8 cellular contexts compared by ENCODE assay signal in the genomic region with DNA sequence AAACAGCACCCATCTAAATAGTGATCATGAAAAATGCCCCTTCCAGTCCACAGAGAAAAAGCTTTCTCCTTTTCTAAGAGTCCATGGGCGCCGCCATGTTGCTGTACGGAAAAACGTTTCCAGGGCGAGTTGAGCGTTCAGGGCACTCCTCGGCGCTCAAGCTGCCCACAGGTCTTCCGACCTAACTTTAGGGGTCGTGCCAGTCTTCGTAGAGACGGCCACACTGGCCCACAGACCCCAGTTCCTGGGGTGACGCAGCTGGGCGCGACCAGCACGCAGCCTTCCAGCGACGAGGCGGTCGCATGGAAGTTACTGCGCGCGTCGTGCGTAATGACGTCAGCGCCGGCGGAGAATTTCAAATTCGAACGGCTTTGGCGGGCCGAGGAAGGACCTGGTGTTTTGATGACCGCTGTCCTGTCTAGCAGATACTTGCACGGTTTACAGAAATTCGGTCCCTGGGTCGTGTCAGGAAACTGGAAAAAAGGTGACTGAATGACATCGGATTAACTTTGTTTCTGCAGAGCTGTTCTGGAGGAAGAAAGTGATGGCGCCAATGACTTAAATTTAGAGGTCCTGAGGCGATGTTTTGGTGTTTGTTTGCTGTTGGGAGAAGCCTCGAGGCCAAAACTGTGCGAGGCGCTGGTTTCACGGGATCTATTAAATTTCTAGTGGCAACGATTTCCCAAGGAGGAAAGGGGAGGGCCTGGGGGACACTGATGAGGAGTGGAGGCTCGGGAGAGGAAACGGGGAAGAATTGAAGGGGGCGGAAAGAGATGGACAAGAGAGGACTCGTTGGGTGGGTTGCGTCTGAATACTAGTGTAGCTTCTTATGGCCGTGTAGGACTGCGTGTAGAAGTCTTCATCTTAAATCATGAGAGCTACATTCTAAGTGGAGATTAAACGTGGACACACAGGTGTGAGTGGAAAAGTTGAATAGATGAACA. TPM values are rescaled to one million over a fixed set of nuclear protein-coding genes. Genes with fewer than 3 reads are reported as not detected.
A peak's percentile ranks its signal among the peaks of the same experiment; 100 is the strongest.
DNase-seq lines count a peak whose midpoint lies in the region; ATAC-seq, FAIRE-seq and TF ChIP-seq lines count a peak whose summit lies in the region.

A gene with protein sequence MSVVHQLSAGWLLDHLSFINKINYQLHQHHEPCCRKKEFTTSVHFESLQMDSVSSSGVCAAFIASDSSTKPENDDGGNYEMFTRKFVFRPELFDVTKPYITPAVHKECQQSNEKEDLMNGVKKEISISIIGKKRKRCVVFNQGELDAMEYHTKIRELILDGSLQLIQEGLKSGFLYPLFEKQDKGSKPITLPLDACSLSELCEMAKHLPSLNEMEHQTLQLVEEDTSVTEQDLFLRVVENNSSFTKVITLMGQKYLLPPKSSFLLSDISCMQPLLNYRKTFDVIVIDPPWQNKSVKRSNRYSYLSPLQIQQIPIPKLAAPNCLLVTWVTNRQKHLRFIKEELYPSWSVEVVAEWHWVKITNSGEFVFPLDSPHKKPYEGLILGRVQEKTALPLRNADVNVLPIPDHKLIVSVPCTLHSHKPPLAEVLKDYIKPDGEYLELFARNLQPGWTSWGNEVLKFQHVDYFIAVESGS (minus strand): TSS at position 306 of the 944 bp plus-strand sequence. CDS start 4,289 bp downstream, outside the sequence.
A gene (plus strand): TSS at position 358 of the 944 bp plus-strand sequence. CDS start 1,429 bp downstream, outside the sequence.

- peak within 1 kb of the TSS; percentile 91 to 94 for H3K9ac ChIP-seq in liver (ENCODE audit: low read depth in 1 of 2, low read length in 2 of 2)

- peaks cover 3 to 17% (median 15%) of the 10 kb centered on the region in 4 donors for H3K4me1 ChIP-seq in liver (ENCODE audit: control insufficient read depth in 4 of 4, insufficient read depth in 4 of 4, low read length in 3 of 4)

- peak within 1 kb of the TSS; percentile 98 for H3K27ac ChIP-seq in liver (ENCODE audit: low read depth in 1 of 2, low read length in 2 of 2)

- TF ChIP-seq CTCF in liver (IDR thresholded peaks at IDR 0.05; ENCODE audit: low read depth, low read length, missing input control): no peak

- DNase-seq in C1 segment of cervical spinal cord (lab: John Stamatoyannopoulos, UW) (peak; percentile 30 to 92 (median 82)), GM19239 (ENCODE audit: insufficient read length, low spot score) (peak; percentile 43), NCI-H748 (lab: John Stamatoyannopoulos, UW; ENCODE audit: unreplicated experiment) (peak; percentile 95), dermis blood vessel endothelial cell (peak; percentile 95)
- DNase-seq in activated CD4-positive, alpha-beta T cell treated with anti-CD3 and anti-CD28 coated beads, Interleukin-2, amount 50 U/mL, for 4 hours: peak; percentile 75
- DNase-seq in stimulated activated CD4-positive, alpha-beta T cell treated with anti-CD3 and anti-CD28 coated beads, Interleukin-4, amount 100 ng/mL, for 1 hour: peak; percentile 83

- peak in 1 of 2 donors; percentile 18 for TF ChIP-seq RAD21 in liver (IDR thresholded peaks at IDR 0.05)

- H3K27me3 ChIP-seq in liver (ENCODE audit: control insufficient read depth in 4 of 4, insufficient read depth in 4 of 4, low read length in 3 of 4): no peaks in the 10 kb centered on the region

- H3K9me3 ChIP-seq in liver (ENCODE audit: control insufficient read depth in 4 of 4, low read length in 3 of 4): no peaks in the 10 kb centered on the region

- H3K36me3 ChIP-seq in liver (ENCODE audit: control insufficient read depth in 4 of 4, insufficient read depth in 3 of 4, low read depth in 1 of 4, low read length in 3 of 4): peaks cover 0 to 5% (median 0%) of the 10 kb centered on the region in 4 donors

- ATAC-seq in HG03442 (IDR thresholded peaks at IDR 0.05; ENCODE audit: unreplicated experiment): peak; percentile 76

- peak; percentile 96 for FAIRE-seq in GM19239 (lab: Jason Lieb, UNC)

- WGBS in liver: under 1% methylated on average over 53 of the region's 53 CpGs

- H3K4me3 ChIP-seq in liver (ENCODE audit: low read depth in 1 of 3, low read length in 3 of 3): peak within 1 kb of the TSS; percentile 76 to 85 (median 85)

TF ChIP-seq in liver, 16 proteins besides CTCF, POLR2A, EP300 and RAD21:
- TF ChIP-seq NR2F2 (IDR thresholded peaks at IDR 0.05) (peak; percentile 16), HNF4A (conservative IDR thresholded peaks at IDR 0.05) (no peak), YY1 (IDR thresholded peaks at IDR 0.05) (peak; percentile 100), JUND (IDR thresholded peaks at IDR 0.05) (peak; percentile 24 to 27), GABPA (IDR thresholded peaks at IDR 0.05 in 1 of 2, conservative IDR thresholded peaks at IDR 0.05 in 1 of 2) (peak in 1 of 2 donors; percentile 73), EGR1 (IDR thresholded peaks at IDR 0.05; ENCODE audit: low read depth in 2 of 2) (no peak)
- TF ChIP-seq, protein P1, sequence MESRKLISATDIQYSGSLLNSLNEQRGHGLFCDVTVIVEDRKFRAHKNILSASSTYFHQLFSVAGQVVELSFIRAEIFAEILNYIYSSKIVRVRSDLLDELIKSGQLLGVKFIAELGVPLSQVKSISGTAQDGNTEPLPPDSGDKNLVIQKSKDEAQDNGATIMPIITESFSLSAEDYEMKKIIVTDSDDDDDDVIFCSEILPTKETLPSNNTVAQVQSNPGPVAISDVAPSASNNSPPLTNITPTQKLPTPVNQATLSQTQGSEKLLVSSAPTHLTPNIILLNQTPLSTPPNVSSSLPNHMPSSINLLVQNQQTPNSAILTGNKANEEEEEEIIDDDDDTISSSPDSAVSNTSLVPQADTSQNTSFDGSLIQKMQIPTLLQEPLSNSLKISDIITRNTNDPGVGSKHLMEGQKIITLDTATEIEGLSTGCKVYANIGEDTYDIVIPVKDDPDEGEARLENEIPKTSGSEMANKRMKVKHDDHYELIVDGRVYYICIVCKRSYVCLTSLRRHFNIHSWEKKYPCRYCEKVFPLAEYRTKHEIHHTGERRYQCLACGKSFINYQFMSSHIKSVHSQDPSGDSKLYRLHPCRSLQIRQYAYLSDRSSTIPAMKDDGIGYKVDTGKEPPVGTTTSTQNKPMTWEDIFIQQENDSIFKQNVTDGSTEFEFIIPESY (IDR thresholded peaks at IDR 0.05): peak; percentile 55
- TF ChIP-seq, protein P2, sequence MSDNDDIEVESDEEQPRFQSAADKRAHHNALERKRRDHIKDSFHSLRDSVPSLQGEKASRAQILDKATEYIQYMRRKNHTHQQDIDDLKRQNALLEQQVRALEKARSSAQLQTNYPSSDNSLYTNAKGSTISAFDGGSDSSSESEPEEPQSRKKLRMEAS (IDR thresholded peaks at IDR 0.05): peak; percentile 45

RNA-seq across cellular contexts. Expression of the first gene that starts in this region (rescaled TPM):
- 14.3 and 14.8 TPM in 2 replicates for total RNA-seq in dermis blood vessel endothelial cell
- 10 to 100 TPM in 1 of 2 donors, 1 to 10 TPM in 1; 4.6 to 13.9 TPM for total RNA-seq in liver
- 1 to 10 TPM; 1.9 to 2.3 TPM for polyA plus RNA-seq in liver

RNA-seq across cellular contexts. Expression of the second gene that starts in this region (rescaled TPM):
- total RNA-seq in dermis blood vessel endothelial cell (9.0 and 38.6 TPM in 2 replicates), liver (10 to 100 TPM in 1 of 2 donors, under 1 TPM in 1; 0.08 to 33.8 TPM)
- polyA plus RNA-seq in liver: 1 to 10 TPM in 1 of 2 donors, under 1 TPM in 1; 0.43 to 1.6 TPM

Comparison
In these comparisons a context has a peak if more than half of its experiments do, and no peak if none do; other contexts are left out.
1. Peak in every context shown above with its lines: DNase-seq, ATAC-seq, H3K4me3 ChIP-seq and H3K27ac ChIP-seq.
2. DNase-seq: peak in every context shown above with its lines; median percentile 95 in NCI-H748; 95 in dermis blood vessel endothelial cell; 83 in stimulated activated CD4-positive, alpha-beta T cell treated with anti-CD3 and anti-CD28 coated beads, Interleukin-4, amount 100 ng/mL, for 1 hour; 82 in C1 segment of cervical spinal cord; 75 in activated CD4-positive, alpha-beta T cell treated with anti-CD3 and anti-CD28 coated beads, Interleukin-2, amount 50 U/mL, for 4 hours; 43 in GM19239.